8 cellular contexts compared by ENCODE assay signal in the genomic region with DNA sequence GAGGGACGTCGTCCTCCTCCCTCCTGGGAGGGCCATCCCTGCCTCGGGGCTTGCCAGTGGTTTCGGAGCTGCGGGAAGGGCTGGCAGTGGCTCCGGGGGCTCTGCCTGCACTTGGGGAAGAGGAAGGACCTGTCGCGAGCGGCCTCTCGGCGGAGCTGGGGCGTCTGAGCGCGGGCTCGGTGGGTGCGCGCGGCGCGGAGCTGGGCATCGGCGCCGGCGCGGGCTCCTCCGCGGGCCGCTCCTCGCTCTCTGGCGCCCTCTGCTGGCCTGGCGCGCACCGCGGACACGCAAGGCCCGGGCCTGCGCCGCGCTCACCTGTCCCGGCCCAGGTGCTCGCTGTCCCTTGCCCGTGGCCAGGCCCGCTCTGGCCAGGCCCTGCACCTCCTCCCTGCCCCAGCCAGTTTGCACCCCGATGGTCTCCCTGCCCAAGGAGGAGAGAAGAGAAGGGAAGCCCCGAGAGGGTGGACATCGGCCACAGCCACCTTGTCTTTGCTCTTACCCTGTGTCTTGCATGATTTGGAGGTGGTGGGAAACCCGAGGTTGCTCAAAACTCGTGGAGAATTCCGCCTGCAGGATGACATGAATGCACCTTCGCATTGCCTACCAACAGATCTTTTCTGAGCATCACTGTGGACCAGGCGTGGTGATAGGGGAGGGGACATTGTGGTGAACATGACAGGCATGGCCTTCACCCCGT.
DNase-seq lines count a peak whose midpoint lies in the region; TF ChIP-seq lines count a peak whose summit lies in the region.
"Not testable (repeated sequence)": the region's sequence is repeated elsewhere in the genome, so short reads cannot be mapped to it uniquely, and the experiment has no call there.

No MANE protein-coding gene starts in this region.

- TF ChIP-seq RAD21 in liver (IDR thresholded peaks at IDR 0.05), result peak in 1 of 2 donors; percentile 45

- H3K9me3 ChIP-seq in liver (ENCODE audit: control insufficient read depth in 4 of 4, low read length in 3 of 4), result not testable (repeated sequence)

- not testable (repeated sequence) for H3K36me3 ChIP-seq in GM06990 (ENCODE audit: control insufficient read depth, insufficient read depth, low read length); liver (ENCODE audit: control insufficient read depth in 4 of 4, insufficient read depth in 3 of 4, low read depth in 1 of 4, low read length in 3 of 4)

- not testable (repeated sequence) for H3K9ac ChIP-seq in liver (ENCODE audit: low read depth in 1 of 2, low read length in 2 of 2)

- H3K4me3 ChIP-seq in GM06990 (replicated peaks; ENCODE audit: low read depth, low read length) (peak overlapping the region; percentile 35; the same call in 1 of the 2 replicates), epithelial cell of proximal tubule (ENCODE audit: low read depth, low read length) (peak overlapping the region; percentile 37), liver (ENCODE audit: low read depth in 1 of 3, low read length in 3 of 3) (peak overlapping the region in 1 of 3 donors; percentile 41)

- not testable (repeated sequence) for H3K4me1 ChIP-seq in liver (ENCODE audit: control insufficient read depth in 4 of 4, insufficient read depth in 4 of 4, low read length in 3 of 4)

- peak; percentile 67 for DNase-seq in GM06990 (ENCODE audit: extremely low read depth, insufficient read length)
- DNase-seq in NCI-H1092 (lab: John Stamatoyannopoulos, UW), result peak; percentile 33
- peak; percentile 59 for DNase-seq in T follicular helper cell (ENCODE audit: low read depth)
- peak; percentile 91 for DNase-seq in activated effector memory CD4-positive, alpha-beta T cell treated with anti-CD3 and anti-CD28 coated beads, Interleukin-2, amount 50 U/mL, for 16 hours
- DNase-seq in epithelial cell of proximal tubule (ENCODE audit: low read depth), result not testable (repeated sequence)
- peak; percentile 37 to 63 for DNase-seq in stimulated activated CD4-positive, alpha-beta T cell treated with anti-CD3 and anti-CD28 coated beads, Interleukin-12 subunit alpha, Interleukin-12 subunit beta, amount 100 ng/mL, for 24 hours (ENCODE audit: low read depth in 2 of 2)
- peak; percentile 43 for DNase-seq in ureter (ENCODE audit: low spot score)

- 10% methylated on average over 52 of the region's 52 CpGs for WGBS in liver

- not testable (repeated sequence) for H3K27me3 ChIP-seq in GM06990 (replicated peaks; ENCODE audit: control insufficient read depth, insufficient read depth, low read length); liver (ENCODE audit: control insufficient read depth in 4 of 4, insufficient read depth in 4 of 4, low read length in 3 of 4)

- TF ChIP-seq CTCF in GM06990 (IDR thresholded peaks at IDR 0.05; ENCODE audit: insufficient read depth, low read length, poor library complexity, severe bottlenecking), result peak; percentile 34
- TF ChIP-seq CTCF in epithelial cell of proximal tubule (conservative IDR thresholded peaks at IDR 0.05; ENCODE audit: low read depth, low read length), result peak; percentile 52
- TF ChIP-seq CTCF in liver (IDR thresholded peaks at IDR 0.05; ENCODE audit: low read depth, low read length, missing input control), result peak; percentile 77

- H3K27ac ChIP-seq in liver (ENCODE audit: low read depth in 1 of 2, low read length in 2 of 2), result not testable (repeated sequence)
